In genomic region chr10:69209787-69210480, GRCh38 we compare ENCODE assay signal across 1 cellular context.
TF ChIP-seq lines count a peak whose summit lies in the region.

No MANE protein-coding gene starts in this region.

TF ChIP-seq in HepG2, 621 proteins besides CTCF, POLR2A, EP300 and RAD21:
- TF ChIP-seq KDM4B (CRISPR knock-in tag; IDR thresholded peaks at IDR 0.05): no peak
- TF ChIP-seq POLR2G (IDR thresholded peaks at IDR 0.05; ENCODE audit: low read depth, low read length): 0 out of 2 replicates have a peak, but pooled peaks have one; percentile 21
- TF ChIP-seq RFX5 (IDR thresholded peaks at IDR 0.05; ENCODE audit: low read depth, low read length): no peak
